Comparison of ENCODE assay signal across 14 cellular contexts in genomic region chr3:192847918-192848317, GRCh38.
A peak's percentile ranks its signal among the peaks of the same experiment; 100 is the strongest.
DNase-seq lines count a peak whose midpoint lies in the region; ATAC-seq and TF ChIP-seq lines count a peak whose summit lies in the region.
"Had no signal": no experiment of that assay in that cellular context is flagged by ENCODE, and none has a peak within 500 bp of the region (broad histone marks: within the 10 kb centered on the region; RNA-seq: fewer than 3 reads in every experiment).

No MANE protein-coding gene starts in this region.

- ATAC-seq in HG02852 (IDR thresholded peaks at IDR 0.05; ENCODE audit: unreplicated experiment), result no peak

- DNase-seq in GM06990 (ENCODE audit: extremely low read depth, insufficient read length) (no peak), Karpas-422 (peak; percentile 34), chondrocyte (ENCODE audit: low spot score) (no peak), osteoblast (ENCODE audit: insufficient read length, low spot score, missing footprints) (no peak), nephron progenitor cell (no peak), cerebellar nuclear complex (lab: John Stamatoyannopoulos, UW) (no peak)
- DNase-seq: activated CD4-positive, CD25-positive, alpha-beta regulatory T cell treated with anti-CD3 and anti-CD28 coated beads, Interleukin-2, amount 50 U/mL, for 72 hours; activated gamma-delta T cell; anterior cingulate cortex; cortex of kidney; T-helper 9 cell had no signal

- H3K4me1 Mint-ChIP-seq in chondrocyte (ENCODE audit: low read depth) (peaks cover 56% of the 10 kb centered on the region), nephron progenitor cell (peaks cover 29% of the 10 kb centered on the region)

- H3K4me1 ChIP-seq in Karpas-422 (ENCODE audit: low read length) (no peaks in the 10 kb centered on the region), osteoblast (ENCODE audit: insufficient read depth, low read length) (peaks cover 48% of the 10 kb centered on the region)

- H2AFZ ChIP-seq in Karpas-422 (ENCODE audit: low read length) (no peak overlapping the region), osteoblast (ENCODE audit: low read length) (no peak overlapping the region)

- H3K4me2 ChIP-seq in Karpas-422 (ENCODE audit: low read depth, low read length, poor library complexity, severe bottlenecking) (no peak overlapping the region), osteoblast (ENCODE audit: insufficient read depth, low read length) (peak overlapping the region; percentile 71)
- H3K4me2 ChIP-seq: BLaER1 treated with 17β-estradiol and CSF1 and Interleukin-3, amounts not matched to agents 10 nM and 100 nM had no signal

- no peaks in the 10 kb centered on the region for H3K9me2 ChIP-seq in Karpas-422 (replicated peaks; ENCODE audit: insufficient read depth, low read length)

- H3K36me3 ChIP-seq in GM06990 (ENCODE audit: control insufficient read depth, insufficient read depth, low read length) (no peaks in the 10 kb centered on the region), Karpas-422 (ENCODE audit: insufficient read depth, low read length) (no peaks in the 10 kb centered on the region), osteoblast (ENCODE audit: insufficient read depth, low read length) (no peaks in the 10 kb centered on the region)
- H3K36me3 ChIP-seq: BLaER1 treated with 17β-estradiol and CSF1 and Interleukin-3, amounts not matched to agents 10 nM and 100 nM; thoracic aorta had no signal

- H3K27ac Mint-ChIP-seq in chondrocyte (ENCODE audit: unreplicated experiment) (peak overlapping the region; percentile 83), nephron progenitor cell (no peak overlapping the region)

- H4K20me1 ChIP-seq in Karpas-422 (ENCODE audit: insufficient read depth, low read depth, low read length) (no peaks in the 10 kb centered on the region), osteoblast (ENCODE audit: insufficient read depth, low read length) (peaks cover 32% of the 10 kb centered on the region)
- H4K20me1 ChIP-seq: BLaER1 treated with 17β-estradiol and CSF1 and Interleukin-3, amounts not matched to agents 10 nM and 100 nM had no signal

- H3K9me3 ChIP-seq in Karpas-422 (ENCODE audit: low read length) (no peaks in the 10 kb centered on the region), osteoblast (ENCODE audit: low read depth, low read length) (no peaks in the 10 kb centered on the region)
- H3K9me3 ChIP-seq: BLaER1 treated with 17β-estradiol and CSF1 and Interleukin-3, amounts not matched to agents 10 nM and 100 nM; thoracic aorta had no signal

- H3K9ac ChIP-seq in Karpas-422 (ENCODE audit: low read length), result no peak overlapping the region
- H3K9ac ChIP-seq: BLaER1 treated with 17β-estradiol and CSF1 and Interleukin-3, amounts not matched to agents 10 nM and 100 nM had no signal

- H3K9me3 Mint-ChIP-seq in chondrocyte (ENCODE audit: low read depth) (no peaks in the 10 kb centered on the region), nephron progenitor cell (no peaks in the 10 kb centered on the region)

- no peaks in the 10 kb centered on the region for H3K27me3 Mint-ChIP-seq in chondrocyte (ENCODE audit: low read depth)
- no peaks in the 10 kb centered on the region for H3K27me3 Mint-ChIP-seq in nephron progenitor cell (ENCODE audit: low read depth, poor library complexity)

- H3K4me3 Mint-ChIP-seq in chondrocyte (ENCODE audit: unreplicated experiment) (peak overlapping the region; percentile 1), nephron progenitor cell (no peak overlapping the region)

- H3K79me2 ChIP-seq in Karpas-422 (ENCODE audit: low read length) (no peaks in the 10 kb centered on the region), osteoblast (ENCODE audit: insufficient read depth, low read length) (peaks cover 27% of the 10 kb centered on the region)

- H3K4me3 ChIP-seq in GM06990 (replicated peaks; ENCODE audit: low read depth, low read length), result peak overlapping the region; percentile 46
- no peak overlapping the region for H3K4me3 ChIP-seq in Karpas-422 (ENCODE audit: low read length)
- H3K4me3 ChIP-seq in osteoblast (ENCODE audit: insufficient read depth, low read length), result no peak overlapping the region
- H3K4me3 ChIP-seq: BLaER1 treated with 17β-estradiol and CSF1 and Interleukin-3, amounts not matched to agents 10 nM and 100 nM; thoracic aorta had no signal

- no peak overlapping the region for H3K27ac ChIP-seq in Karpas-422 (ENCODE audit: low read length)
- peak overlapping the region; percentile 47 for H3K27ac ChIP-seq in osteoblast (ENCODE audit: low read depth, low read length)
- H3K27ac ChIP-seq: BLaER1 treated with 17β-estradiol and CSF1 and Interleukin-3, amounts not matched to agents 10 nM and 100 nM; thoracic aorta had no signal

- H3K27me3 ChIP-seq in GM06990 (replicated peaks; ENCODE audit: control insufficient read depth, insufficient read depth, low read length) (no peaks in the 10 kb centered on the region), Karpas-422 (ENCODE audit: low read length) (no peaks in the 10 kb centered on the region; the same call in 1 of the 2 replicates), osteoblast (ENCODE audit: insufficient read depth, low read length) (no peaks in the 10 kb centered on the region)
- H3K27me3 ChIP-seq: BLaER1 treated with 17β-estradiol and CSF1 and Interleukin-3, amounts not matched to agents 10 nM and 100 nM had no signal

- TF ChIP-seq CTCF in GM06990 (IDR thresholded peaks at IDR 0.05; ENCODE audit: insufficient read depth, low read length, poor library complexity, severe bottlenecking) (no peak), chondrocyte (IDR thresholded peaks at IDR 0.05) (no peak), osteoblast (IDR thresholded peaks at IDR 0.05; ENCODE audit: extremely low read depth, low read depth, low read length) (no peak), nephron progenitor cell (IDR thresholded peaks at IDR 0.05) (no peak)

- no peaks in the 10 kb centered on the region for H3K36me3 Mint-ChIP-seq in chondrocyte (ENCODE audit: low read depth)
- no peaks in the 10 kb centered on the region for H3K36me3 Mint-ChIP-seq in nephron progenitor cell (ENCODE audit: low read depth)
